ENCODE assay signal across 8 cellular contexts in the genomic region with DNA sequence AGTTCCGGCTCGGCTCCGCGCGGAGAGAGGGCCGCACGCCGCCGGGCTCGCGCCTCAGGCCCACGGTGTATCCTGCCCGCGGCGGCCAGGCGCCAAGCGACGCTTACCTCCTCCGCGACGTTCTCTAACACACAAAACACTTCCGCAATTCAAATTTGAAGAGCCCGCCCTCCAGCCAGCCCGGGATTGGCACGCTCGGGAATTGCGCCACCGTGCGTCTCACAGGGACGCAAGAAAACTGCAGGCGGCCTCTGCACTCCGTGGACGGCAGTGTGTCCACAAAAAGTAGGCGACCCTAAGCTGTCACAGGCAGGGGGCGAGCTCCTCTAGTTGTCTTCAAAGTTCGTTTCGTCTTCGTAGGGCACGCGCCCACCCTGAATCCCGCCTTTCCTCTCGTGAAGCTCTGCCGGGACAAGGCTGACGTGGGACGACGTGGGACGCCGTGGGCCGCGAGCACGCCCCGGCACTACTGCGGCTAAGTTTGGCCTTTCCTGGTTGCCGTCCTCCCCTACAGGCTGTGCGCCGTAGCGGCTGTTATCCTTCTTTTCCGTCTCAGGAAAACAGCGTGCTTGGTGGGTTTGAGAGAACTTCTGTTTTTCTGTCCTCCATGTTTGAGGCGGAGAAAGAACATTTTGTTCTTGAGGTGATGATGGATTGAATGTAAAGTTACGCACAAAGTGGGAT. TPM values are rescaled to one million over a fixed set of nuclear protein-coding genes. Genes with fewer than 3 reads are reported as not detected.
DNase-seq lines count a peak whose midpoint lies in the region; ATAC-seq and TF ChIP-seq lines count a peak whose summit lies in the region.

A gene (minus strand): TSS at position 133 of the 684 bp plus-strand sequence. CDS start 5,916 bp downstream, outside the sequence.

- peak within 1 kb of the TSS; percentile 92 to 98 (median 96) for H3K27ac Mint-ChIP-seq in CD14-positive monocyte
- H3K27ac Mint-ChIP-seq in activated CD4-positive, alpha-beta T cell treated with anti-CD3 and anti-CD28 coated beads, Interleukin-2, amount 10 ng/mL, durations not matched to agents 7 days and 5 days = peak within 1 kb of the TSS; percentile 98

- CTCF ChIA-PET in activated CD4-positive, alpha-beta T cell treated with anti-CD3 and anti-CD28 coated beads, Interleukin-2, amount 10 ng/mL, durations not matched to agents 7 days and 5 days (lab: Charles Lee) = interaction anchor here (0.5 to 2.8 kb wide), 11 partner anchors 9 to 442 kb away, joined by 3 to 14 read pairs (median 3); no protein-coding TSS in a partner anchor

- DNase-seq in CD14-positive monocyte (ENCODE audit: low spot score) = peak; percentile 96
- DNase-seq in NCI-H69 (lab: John Stamatoyannopoulos, UW) = peak; percentile 99
- peak; percentile 97 for DNase-seq in activated CD4-positive, alpha-beta T cell treated with anti-CD3 and anti-CD28 coated beads, Interleukin-2, amount 10 ng/mL, durations not matched to agents 7 days and 5 days
- peak; percentile 95 for DNase-seq in dedifferentiated amniotic fluid mesenchymal stem cell (ENCODE audit: extremely low spot score)
- peak; percentile 99 for DNase-seq in left kidney (ENCODE audit: low read depth, low spot score)
- DNase-seq in stimulated activated CD4-positive, alpha-beta T cell treated with anti-CD3 and anti-CD28 coated beads, Interleukin-2, amount 100 ng/mL, for 24 hours = peak; percentile 93 to 95

- ATAC-seq in GM19351 (IDR thresholded peaks at IDR 0.05; ENCODE audit: unreplicated experiment) (peak; percentile 67), HG03521 (IDR thresholded peaks at IDR 0.05; ENCODE audit: unreplicated experiment) (peak; percentile 77)

- POLR2A ChIA-PET in activated CD4-positive, alpha-beta T cell treated with anti-CD3 and anti-CD28 coated beads, Interleukin-2, amount 10 ng/mL, durations not matched to agents 7 days and 5 days (lab: Charles Lee) = no interaction called here

- peak within 1 kb of the TSS; percentile 90 to 93 for H3K4me3 Mint-ChIP-seq in CD14-positive monocyte
- peak within 1 kb of the TSS; percentile 87 for H3K4me3 Mint-ChIP-seq in activated CD4-positive, alpha-beta T cell treated with anti-CD3 and anti-CD28 coated beads, Interleukin-2, amount 10 ng/mL, durations not matched to agents 7 days and 5 days

- H3K36me3 Mint-ChIP-seq in CD14-positive monocyte = peaks cover under 1 to 8% of the 10 kb centered on the region in 2 donors
- H3K36me3 Mint-ChIP-seq in activated CD4-positive, alpha-beta T cell treated with anti-CD3 and anti-CD28 coated beads, Interleukin-2, amount 10 ng/mL, durations not matched to agents 7 days and 5 days (ENCODE audit: low read depth) = peaks cover 23% of the 10 kb centered on the region

- H3K4me1 Mint-ChIP-seq in CD14-positive monocyte = peaks cover 44% of the 10 kb centered on the region
- H3K4me1 Mint-ChIP-seq in activated CD4-positive, alpha-beta T cell treated with anti-CD3 and anti-CD28 coated beads, Interleukin-2, amount 10 ng/mL, durations not matched to agents 7 days and 5 days = peaks cover 30% of the 10 kb centered on the region

- peak; percentile 61 for TF ChIP-seq CTCF in CD14-positive monocyte (IDR thresholded peaks at IDR 0.05)

- peaks cover 10 to 25% (median 18%) of the 10 kb centered on the region in 7 donors for H3K9me3 Mint-ChIP-seq in CD14-positive monocyte
- peaks cover 14% of the 10 kb centered on the region for H3K9me3 Mint-ChIP-seq in activated CD4-positive, alpha-beta T cell treated with anti-CD3 and anti-CD28 coated beads, Interleukin-2, amount 10 ng/mL, durations not matched to agents 7 days and 5 days

- intact Hi-C loops in CD14-positive monocyte (cut with micrococcal nuclease) = loop anchor here (2.0 to 5.0 kb wide), 3 partner anchors 118 to 291 kb away; a partner anchor contains a TSS

- peaks cover 0 to 1% (median 0%) of the 10 kb centered on the region in 3 donors for H3K27me3 Mint-ChIP-seq in CD14-positive monocyte (ENCODE audit: low read depth in 3 of 3)
- H3K27me3 Mint-ChIP-seq in activated CD4-positive, alpha-beta T cell treated with anti-CD3 and anti-CD28 coated beads, Interleukin-2, amount 10 ng/mL, durations not matched to agents 7 days and 5 days = peaks cover 8% of the 10 kb centered on the region

RNA-seq across cellular contexts. Expression of the gene that starts here (rescaled TPM):
- 10 to 100 TPM; 45.6 to 61.8 TPM for polyA plus RNA-seq in CD14-positive monocyte
- 10 to 100 TPM; 81.9 to 90.6 TPM for total RNA-seq in activated CD4-positive, alpha-beta T cell treated with anti-CD3 and anti-CD28 coated beads, Interleukin-2, amount 10 ng/mL, durations not matched to agents 7 days and 5 days

Comparison
In these comparisons a context has a peak if more than half of its experiments do, and no peak if none do; other contexts are left out.
1. Peak in every context shown above with its lines: DNase-seq and ATAC-seq.